8 cellular contexts compared by ENCODE assay signal in genomic region chr4:10164877-10165283, GRCh38. TPM values are rescaled to one million over a fixed set of nuclear protein-coding genes. Genes with fewer than 3 reads are reported as not detected.
DNase-seq lines count a peak whose midpoint lies in the region; ATAC-seq and TF ChIP-seq lines count a peak whose summit lies in the region.

No MANE protein-coding gene starts in this region.

- H3K4me3 ChIP-seq in fibroblast of the aortic adventitia (ENCODE audit: low read depth, low read length), result no peak overlapping the region

- H3K27me3 Mint-ChIP-seq in progenitor cell of endocrine pancreas, result peaks cover 3% of the 10 kb centered on the region

- CTCF ChIA-PET in RWPE1 (lab: Yijun Ruan, JAX), result interaction anchor here (0.7 to 0.9 kb wide), 2 partner anchors 9 to 238 kb away, joined by 3 to 4 read pairs; no protein-coding TSS in a partner anchor

- ATAC-seq in GM18868 (IDR thresholded peaks at IDR 0.05; ENCODE audit: unreplicated experiment) (peak; percentile 41), GM18909 (IDR thresholded peaks at IDR 0.05; ENCODE audit: poor library complexity, unreplicated experiment) (no peak), HG03108 (IDR thresholded peaks at IDR 0.05; ENCODE audit: unreplicated experiment) (no peak), GM21528 (IDR thresholded peaks at IDR 0.05; ENCODE audit: low FRiP score, unreplicated experiment) (no peak)

- H3K4me3 Mint-ChIP-seq in progenitor cell of endocrine pancreas (ENCODE audit: low read depth), result no peak overlapping the region

- TF ChIP-seq CTCF in RWPE1 (conservative IDR thresholded peaks at IDR 0.05; ENCODE audit: low read depth) (peak; percentile 17; the same call in 1 of the 2 replicates), fibroblast of the aortic adventitia (IDR thresholded peaks at IDR 0.05; ENCODE audit: insufficient read depth, low read length) (peak; percentile 79), progenitor cell of endocrine pancreas (IDR thresholded peaks at IDR 0.05; ENCODE audit: unreplicated experiment) (peak; percentile 74)

- H3K9me3 Mint-ChIP-seq in progenitor cell of endocrine pancreas (ENCODE audit: low read depth), result no peaks in the 10 kb centered on the region

- H3K4me1 Mint-ChIP-seq in progenitor cell of endocrine pancreas (ENCODE audit: low read depth), result peaks cover 3% of the 10 kb centered on the region

- DNase-seq in Ammon's horn (ENCODE audit: low spot score), result peak; percentile 74
- peak; percentile 34 for DNase-seq in RWPE1 (ENCODE audit: low spot score)
- peak; percentile 81 for DNase-seq in fibroblast of the aortic adventitia (ENCODE audit: low read depth)
- DNase-seq in progenitor cell of endocrine pancreas (ENCODE audit: low spot score, unreplicated experiment), result no peak

- no peaks in the 10 kb centered on the region for H3K36me3 Mint-ChIP-seq in progenitor cell of endocrine pancreas (ENCODE audit: insufficient read depth)

- POLR2A ChIA-PET in RWPE1 (lab: Yijun Ruan, JAX; ENCODE audit: low non-redundant PET), result no interaction called here

- no peak overlapping the region for H3K27ac ChIP-seq in RWPE1

- H3K27ac Mint-ChIP-seq in progenitor cell of endocrine pancreas, result no peak overlapping the region

RNA-seq across cellular contexts. Expression of gene WDR1, which starts 48.3 kb away (rescaled TPM):
- 75.7 and 228 TPM in 2 replicates for total RNA-seq in fibroblast of the aortic adventitia (ENCODE audit: low replicate concordance)
- total RNA-seq in progenitor cell of endocrine pancreas, result 191 and 200 TPM in 2 replicates

Comparison
In these comparisons a context has a peak if more than half of its experiments do, and no peak if none do; other contexts are left out.
1. CTCF ChIP-seq: peak in every context shown above with its lines; median percentile 79 in fibroblast of the aortic adventitia; 74 in progenitor cell of endocrine pancreas; 17 in RWPE1.